8 cellular contexts compared by ENCODE assay signal in genomic region chr1:26500488-26501175, GRCh38. TPM values are rescaled to one million over a fixed set of nuclear protein-coding genes. Genes with fewer than 3 reads are reported as not detected.
DNase-seq lines count a peak whose midpoint lies in the region; ATAC-seq and TF ChIP-seq lines count a peak whose summit lies in the region.

No MANE protein-coding gene starts in this region.

- H4K20me1 ChIP-seq in Karpas-422 (ENCODE audit: insufficient read depth, low read depth, low read length) (no peaks in the 10 kb centered on the region), osteoblast (ENCODE audit: insufficient read depth, low read length) (no peaks in the 10 kb centered on the region)

- H3K36me3 ChIP-seq in Karpas-422 (ENCODE audit: insufficient read depth, low read length) (no peaks in the 10 kb centered on the region), SJSA1 (no peaks in the 10 kb centered on the region), osteoblast (ENCODE audit: insufficient read depth, low read length) (no peaks in the 10 kb centered on the region)

- H3K27me3 ChIP-seq in Karpas-422 (ENCODE audit: low read length) (no peaks in the 10 kb centered on the region), SJSA1 (replicated peaks) (no peaks in the 10 kb centered on the region), osteoblast (ENCODE audit: insufficient read depth, low read length) (no peaks in the 10 kb centered on the region)

- H3K4me3 ChIP-seq in Karpas-422 (ENCODE audit: low read length), result peak overlapping the region; percentile 74
- H3K4me3 ChIP-seq in SJSA1, result peak overlapping the region; percentile 62
- H3K4me3 ChIP-seq in osteoblast (ENCODE audit: insufficient read depth, low read length), result peak overlapping the region; percentile 87

- H3K9ac ChIP-seq in Karpas-422 (ENCODE audit: low read length), result peak overlapping the region; percentile 80

- no peaks in the 10 kb centered on the region for H3K9me2 ChIP-seq in Karpas-422 (replicated peaks; ENCODE audit: insufficient read depth, low read length)

- peak; percentile 71 for DNase-seq in DMS79 treated with DMSO at 0.1 percent for 48 hours (lab: John Stamatoyannopoulos, UW)
- peak; percentile 96 for DNase-seq in Karpas-422
- DNase-seq in SJSA1 (ENCODE audit: low read depth in 1 of 2, low spot score in 2 of 2), result peak; percentile 88 to 92
- peak; percentile 90 for DNase-seq in activated naive CD4-positive, alpha-beta T cell treated with anti-CD3 and anti-CD28 coated beads, Interleukin-2, amount 50 U/mL, for 16 hours
- DNase-seq in glomerular visceral epithelial cell (ENCODE audit: extremely low spot score), result peak; percentile 77
- peak; percentile 96 for DNase-seq in osteoblast (ENCODE audit: insufficient read length, low spot score, missing footprints)

- ATAC-seq in GM21786 (IDR thresholded peaks at IDR 0.05; ENCODE audit: unreplicated experiment), result peak; percentile 60

- H3K27ac ChIP-seq in Karpas-422 (ENCODE audit: low read length) (peak overlapping the region; percentile 83), SJSA1 (peak overlapping the region; percentile 89), osteoblast (ENCODE audit: low read depth, low read length) (peak overlapping the region; percentile 45), temporal lobe (ENCODE audit: low read depth, low read length) (peak overlapping the region; percentile 82)

- H3K79me2 ChIP-seq in Karpas-422 (ENCODE audit: low read length) (no peaks in the 10 kb centered on the region), osteoblast (ENCODE audit: insufficient read depth, low read length) (no peaks in the 10 kb centered on the region)

- H3K9me3 ChIP-seq in Karpas-422 (ENCODE audit: low read length) (no peaks in the 10 kb centered on the region), SJSA1 (replicated peaks) (no peaks in the 10 kb centered on the region; the same call in 1 of the 2 replicates), osteoblast (ENCODE audit: low read depth, low read length) (no peaks in the 10 kb centered on the region)

- H3K4me1 ChIP-seq in Karpas-422 (ENCODE audit: low read length) (peaks cover 20% of the 10 kb centered on the region), SJSA1 (replicated peaks) (peaks cover 20% of the 10 kb centered on the region), osteoblast (ENCODE audit: insufficient read depth, low read length) (peaks cover 6% of the 10 kb centered on the region)

- TF ChIP-seq CTCF in osteoblast (IDR thresholded peaks at IDR 0.05; ENCODE audit: extremely low read depth, low read depth, low read length), result no peak

- H2AFZ ChIP-seq in Karpas-422 (ENCODE audit: low read length), result peak overlapping the region; percentile 84
- H2AFZ ChIP-seq in osteoblast (ENCODE audit: low read length), result peak overlapping the region; percentile 89

- H3K4me2 ChIP-seq in Karpas-422 (ENCODE audit: low read depth, low read length, poor library complexity, severe bottlenecking), result peak overlapping the region; percentile 78
- peak overlapping the region; percentile 90 for H3K4me2 ChIP-seq in osteoblast (ENCODE audit: insufficient read depth, low read length)

RNA-seq across cellular contexts. Expression of gene HMGN2, which starts 28.4 kb away (rescaled TPM):
- 407 and 515 TPM in 2 replicates for total RNA-seq in Karpas-422 (2014; rRNA removed; shearing (Covaris generic); ENCODE audit: low replicate concordance)
- 897 and 1,026 TPM in 2 replicates for total RNA-seq in SJSA1 (2014; rRNA removed; shearing (Covaris generic))
- total RNA-seq in osteoblast (181 and 198 TPM in 2 replicates), temporal lobe (191 TPM)

RNA-seq across cellular contexts. Expression of gene RPS6KA1, which starts 28.9 kb away (rescaled TPM):
- 85.3 and 106 TPM in 2 replicates for total RNA-seq in Karpas-422 (2014; rRNA removed; shearing (Covaris generic); ENCODE audit: low replicate concordance)
- 23.7 and 27.6 TPM in 2 replicates for total RNA-seq in SJSA1 (2014; rRNA removed; shearing (Covaris generic))
- total RNA-seq in osteoblast (2.2 and 2.4 TPM in 2 replicates), temporal lobe (3.4 TPM)

Comparison
In these comparisons a context has a peak if more than half of its experiments do, and no peak if none do; other contexts are left out.
1. Peak in every context shown above with its lines: DNase-seq, ATAC-seq, H3K4me3 ChIP-seq and H3K27ac ChIP-seq.